10 cellular contexts compared by ENCODE assay signal in genomic region chr19:38878575-38879399, GRCh38. TPM values are rescaled to one million over a fixed set of nuclear protein-coding genes. Genes with fewer than 3 reads are reported as not detected.
DNase-seq lines count a peak whose midpoint lies in the region; ATAC-seq and TF ChIP-seq lines count a peak whose summit lies in the region.
"Had no signal": no experiment of that assay in that cellular context is flagged by ENCODE, and none has a peak within 500 bp of the region (broad histone marks: within the 10 kb centered on the region; RNA-seq: fewer than 3 reads in every experiment).

No MANE protein-coding gene starts in this region.

- no peaks in the 10 kb centered on the region for H3K9me3 Mint-ChIP-seq in CD8-positive, alpha-beta T cell
- no peaks in the 10 kb centered on the region for H3K9me3 Mint-ChIP-seq in central memory CD8-positive, alpha-beta T cell
- H3K9me3 Mint-ChIP-seq in naive thymus-derived CD8-positive, alpha-beta T cell, result no peaks in the 10 kb centered on the region

- no peaks in the 10 kb centered on the region for H3K27me3 Mint-ChIP-seq in CD8-positive, alpha-beta T cell (ENCODE audit: low read depth)
- H3K27me3 Mint-ChIP-seq in central memory CD8-positive, alpha-beta T cell, result no peaks in the 10 kb centered on the region
- no peaks in the 10 kb centered on the region for H3K27me3 Mint-ChIP-seq in naive thymus-derived CD8-positive, alpha-beta T cell

- TF ChIP-seq CTCF in CD8-positive, alpha-beta T cell (IDR thresholded peaks at IDR 0.05), result no peak
- TF ChIP-seq CTCF in uterus (IDR thresholded peaks at IDR 0.05) (no peak), GM13977 (IDR thresholded peaks at IDR 0.05; ENCODE audit: extremely low read depth, insufficient read depth, missing control alignments) (no peak)

- peaks cover 34% of the 10 kb centered on the region for H3K4me1 Mint-ChIP-seq in CD8-positive, alpha-beta T cell (ENCODE audit: low read depth)
- H3K4me1 Mint-ChIP-seq in central memory CD8-positive, alpha-beta T cell, result peaks cover 31% of the 10 kb centered on the region
- peaks cover 18 to 48% (median 38%) of the 10 kb centered on the region in 4 donors for H3K4me1 Mint-ChIP-seq in naive thymus-derived CD8-positive, alpha-beta T cell

- peak overlapping the region; percentile 87 for H3K4me3 Mint-ChIP-seq in CD8-positive, alpha-beta T cell
- peak overlapping the region; percentile 81 for H3K4me3 Mint-ChIP-seq in central memory CD8-positive, alpha-beta T cell
- peak overlapping the region; percentile 83 to 94 (median 88) for H3K4me3 Mint-ChIP-seq in naive thymus-derived CD8-positive, alpha-beta T cell

- no peaks in the 10 kb centered on the region for H3K27me3 ChIP-seq in CD8-positive, alpha-beta T cell (ENCODE audit: insufficient read depth, low read length)
- H3K27me3 ChIP-seq in uterus, result no peaks in the 10 kb centered on the region

- peak; percentile 28 for ATAC-seq in CD8-positive, alpha-beta T cell
- ATAC-seq in central memory CD8-positive, alpha-beta T cell (replicated peaks; ENCODE audit: extremely low read depth, poor library complexity, severe bottlenecking), result no peak
- ATAC-seq in naive thymus-derived CD8-positive, alpha-beta T cell, result peak; percentile 41 to 43

- intact Hi-C loops in CD8-positive, alpha-beta T cell (cut with DNase I, micrococcal nuclease), result loop anchor here in 1 of 2 experiments (1.0 to 2.0 kb wide), 2 partner anchors 21 to 52 kb away; partner anchors contain the start of genes MRPS12, NFKBIB, SARS2 and SIRT2
- intact Hi-C loops in uterus (cut with DNase I; ENCODE audit: low total_unique reads), result no loop called here

- POLR2A ChIA-PET in CD8-positive, alpha-beta T cell (lab: Charles Lee), result interaction anchor here (0.6 to 4.0 kb wide), 18 partner anchors 9 to 525 kb away, joined by 3 to 17 read pairs (median 5); partner anchors contain the start of genes CAPN12, ECH1, MRPS12 and NFKBIB
- POLR2A ChIA-PET in naive thymus-derived CD8-positive, alpha-beta T cell (lab: Charles Lee), result interaction anchor here (0.5 to 7.1 kb wide), 21 partner anchors 8 to 564 kb away, joined by 3 to 65 read pairs (median 7); partner anchors contain the start of genes ECH1, FAM98C, HNRNPL and MRPS12

- CTCF ChIA-PET in CD8-positive, alpha-beta T cell (lab: Charles Lee), result interaction anchor here (0.9 to 3.5 kb wide), 13 partner anchors 9 to 476 kb away, joined by 3 to 26 read pairs (median 4); partner anchors contain the start of genes FAM98C, MRPS12 and SARS2

- H3K4me1 ChIP-seq in CD8-positive, alpha-beta T cell (ENCODE audit: insufficient read depth, low read length), result peaks cover 36% of the 10 kb centered on the region
- no peaks in the 10 kb centered on the region for H3K4me1 ChIP-seq in uterus

- H3K27ac Mint-ChIP-seq in CD8-positive, alpha-beta T cell, result peak overlapping the region; percentile 97
- H3K27ac Mint-ChIP-seq in central memory CD8-positive, alpha-beta T cell (ENCODE audit: low read depth), result peak overlapping the region; percentile 98
- peak overlapping the region; percentile 97 to 99 (median 98) for H3K27ac Mint-ChIP-seq in naive thymus-derived CD8-positive, alpha-beta T cell

- H3K4me3 ChIP-seq in CD8-positive, alpha-beta T cell (ENCODE audit: low read depth, low read length), result peak overlapping the region; percentile 65
- no peak overlapping the region for H3K4me3 ChIP-seq in uterus

- H3K36me3 ChIP-seq in CD8-positive, alpha-beta T cell (ENCODE audit: insufficient read depth, low read length), result no peaks in the 10 kb centered on the region
- peaks cover 15% of the 10 kb centered on the region; the same call in 1 of the 2 replicates for H3K36me3 ChIP-seq in KOPT-K1 (ENCODE audit: insufficient read depth, low read length)
- H3K36me3 ChIP-seq in uterus, result no peaks in the 10 kb centered on the region

- TF ChIP-seq POLR2A in uterus (IDR thresholded peaks at IDR 0.05), result no peak

- DNase-seq in CD8-positive, alpha-beta T cell, result peak in 1 of 7 experiments; percentile 59
- DNase-seq in central memory CD8-positive, alpha-beta T cell (ENCODE audit: low spot score in 2 of 2), result no peak
- DNase-seq in naive thymus-derived CD8-positive, alpha-beta T cell, result no peak
- DNase-seq in middle frontal gyrus (ENCODE audit: extremely low spot score, low spot score) (no peak), DMS79 treated with DMSO at 0.1 percent for 48 hours (lab: John Stamatoyannopoulos, UW) (no peak), uterus (no peak), GM13977 (ENCODE audit: low spot score) (no peak)

- in situ Hi-C loops in GM13977 (cut with MboI; ENCODE audit: low pct_unique_long_range_greater_than_20kb, low sequenced_read_pairs, unreplicated experiment), result no loop called here

- H3K27ac ChIP-seq in CD8-positive, alpha-beta T cell (ENCODE audit: low read depth, low read length), result peak overlapping the region; percentile 79
- H3K27ac ChIP-seq in KOPT-K1 (ENCODE audit: low read depth, low read length, poor library complexity, severe bottlenecking), result peak overlapping the region; percentile 91
- H3K27ac ChIP-seq in uterus, result peak overlapping the region in 1 of 2 donors; percentile 52

- H3K9me3 ChIP-seq in CD8-positive, alpha-beta T cell (ENCODE audit: low read length), result no peaks in the 10 kb centered on the region
- H3K9me3 ChIP-seq in KOPT-K1 (ENCODE audit: insufficient read depth, low read length, poor library complexity, severe bottlenecking) (no peaks in the 10 kb centered on the region), uterus (no peaks in the 10 kb centered on the region)

- H3K36me3 Mint-ChIP-seq in CD8-positive, alpha-beta T cell, result peaks cover 29% of the 10 kb centered on the region
- peaks cover 26% of the 10 kb centered on the region for H3K36me3 Mint-ChIP-seq in central memory CD8-positive, alpha-beta T cell (ENCODE audit: insufficient read depth)
- peaks cover 0 to 23% (median 0%) of the 10 kb centered on the region in 3 donors for H3K36me3 Mint-ChIP-seq in naive thymus-derived CD8-positive, alpha-beta T cell

RNA-seq across cellular contexts. Expression of gene RINL, which starts 0.7 kb away (rescaled TPM):
- total RNA-seq in CD8-positive, alpha-beta T cell, result 10 to 100 TPM; 18.1 to 18.4 TPM
- total RNA-seq in naive thymus-derived CD8-positive, alpha-beta T cell, result 10 to 100 TPM; 52.9 to 55.0 TPM
- 10 to 100 TPM; 29.9 to 64.7 (median 40.5) TPM for polyA plus RNA-seq in naive thymus-derived CD8-positive, alpha-beta T cell
- total RNA-seq in uterus, result 100 to 1,000 TPM in 1 of 4 donors, 1 to 10 TPM in 3; 3.3 to 308 (median 5.0) TPM

RNA-seq across cellular contexts. Expression of gene SIRT2, which starts 20.6 kb away (rescaled TPM):
- 10 to 100 TPM; 90.6 to 95.1 TPM for total RNA-seq in CD8-positive, alpha-beta T cell
- 10 to 100 TPM; 46.0 to 50.7 TPM for total RNA-seq in naive thymus-derived CD8-positive, alpha-beta T cell
- 10 to 100 TPM; 28.2 to 48.0 (median 33.5) TPM for polyA plus RNA-seq in naive thymus-derived CD8-positive, alpha-beta T cell
- 100 to 1,000 TPM in 2 of 4 donors, 10 to 100 TPM in 2; 46.0 to 171 (median 80.2) TPM for total RNA-seq in uterus

RNA-seq across cellular contexts. Expression of gene NFKBIB, which starts 21.0 kb away (rescaled TPM):
- total RNA-seq in CD8-positive, alpha-beta T cell, result 10 to 100 TPM; 62.9 to 66.1 TPM
- 10 to 100 TPM; 23.6 to 25.2 TPM for total RNA-seq in naive thymus-derived CD8-positive, alpha-beta T cell
- 10 to 100 TPM in 1 of 3 donors, 1 to 10 TPM in 2; 7.9 to 12.9 (median 9.5) TPM for polyA plus RNA-seq in naive thymus-derived CD8-positive, alpha-beta T cell
- 10 to 100 TPM in 3 of 4 donors, 1 to 10 TPM in 1; 5.2 to 37.4 (median 19.4) TPM for total RNA-seq in uterus

RNA-seq across cellular contexts. Expression of gene HNRNPL, which starts 29.0 kb away (rescaled TPM):
- 100 to 1,000 TPM; 615 to 625 TPM for total RNA-seq in CD8-positive, alpha-beta T cell
- 100 to 1,000 TPM; 390 to 406 TPM for total RNA-seq in naive thymus-derived CD8-positive, alpha-beta T cell
- polyA plus RNA-seq in naive thymus-derived CD8-positive, alpha-beta T cell, result 10 to 100 TPM; 70.6 to 77.6 (median 71.4) TPM
- 100 to 1,000 TPM in 2 of 4 donors, 10 to 100 TPM in 2; 65.8 to 353 (median 177) TPM for total RNA-seq in uterus

RNA-seq across cellular contexts. Expression of gene CCER2, which starts 33.2 kb away (rescaled TPM):
- total RNA-seq in CD8-positive, alpha-beta T cell, result 1 to 10 TPM in 1 of 2 experiments, under 1 TPM in 1; 0.97 to 1.0 TPM
- 1 to 10 TPM; 1.6 to 2.7 TPM for total RNA-seq in naive thymus-derived CD8-positive, alpha-beta T cell
- polyA plus RNA-seq in naive thymus-derived CD8-positive, alpha-beta T cell, result not detected
- 1 to 10 TPM in 1 of 4 donors, under 1 TPM in 1, not detected in 2; 0.43 to 1.2 TPM for total RNA-seq in uterus
- total RNA-seq: G401, LHCN-M2 had no signal
